ENCODE assay signal across 10 cellular contexts in the genomic region with DNA sequence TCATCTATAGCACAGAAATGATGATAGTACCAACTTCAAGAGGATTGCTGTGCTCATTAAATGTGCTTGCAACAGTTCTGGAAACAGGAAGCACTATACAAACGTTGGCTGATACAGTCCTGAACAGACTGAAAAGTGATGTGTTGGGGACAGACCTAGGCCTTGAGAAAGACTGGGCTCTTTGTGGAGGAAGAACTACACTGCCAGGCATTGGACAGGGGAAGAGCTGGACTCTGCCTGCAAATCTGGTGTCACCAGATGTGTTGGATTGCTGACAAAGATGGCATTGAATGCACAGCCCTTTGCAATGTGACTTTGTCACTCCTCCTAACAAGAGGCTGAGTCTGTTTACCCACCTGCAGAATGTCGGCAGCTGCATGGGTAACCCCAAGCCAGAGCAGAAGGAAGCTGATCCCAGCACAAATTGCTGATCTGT. TPM values are rescaled to one million over a fixed set of nuclear protein-coding genes. Genes with fewer than 3 reads are reported as not detected.
DNase-seq lines count a peak whose midpoint lies in the region; ATAC-seq, FAIRE-seq and TF ChIP-seq lines count a peak whose summit lies in the region.
"Had no signal": no experiment of that assay in that cellular context is flagged by ENCODE, and none has a peak within 500 bp of the region (broad histone marks: within the 10 kb centered on the region; RNA-seq: fewer than 3 reads in every experiment).

No MANE protein-coding gene starts in this region.

- no peak for TF ChIP-seq EP300 in GM12878 (IDR thresholded peaks at IDR 0.05; ENCODE audit: borderline replicate concordance in 1 of 2, control insufficient read depth in 1 of 2, low read depth in 2 of 2, low read length in 2 of 2)

- ATAC-seq in GM12878 = peak; percentile 62
- peak; percentile 47 for ATAC-seq in mucosa of descending colon
- no peak for ATAC-seq in GM21423 (IDR thresholded peaks at IDR 0.05; ENCODE audit: unreplicated experiment)
- ATAC-seq in HG02759 (IDR thresholded peaks at IDR 0.05; ENCODE audit: unreplicated experiment) = no peak
- ATAC-seq: HCT116 had no signal

- H3K27me3 ChIP-seq in GM12878 (replicated peaks in 1 of 2; ENCODE audit: control insufficient read depth in 2 of 2, insufficient read depth in 2 of 2, low read length in 1 of 2) = no peaks in the 10 kb centered on the region

- H3K4me2 ChIP-seq in GM12878 (ENCODE audit: control insufficient read depth, insufficient read depth) = no peak overlapping the region

- H3K36me3 ChIP-seq in GM12878 (ENCODE audit: control insufficient read depth in 2 of 2, insufficient read depth in 2 of 2, low read length in 1 of 2) (no peaks in the 10 kb centered on the region), mucosa of descending colon (ENCODE audit: low read depth) (no peaks in the 10 kb centered on the region)

- H3K27ac ChIP-seq in GM12878 (ENCODE audit: control insufficient read depth, insufficient read depth) = no peak overlapping the region

- FAIRE-seq in GM12878 (lab: Jason Lieb, UNC) = no peak
- FAIRE-seq: kidney had no signal

- RAD21 ChIA-PET in GM12878 (lab: Charles Lee; ENCODE audit: unreplicated experiment) = interaction anchor here (0.9 to 2.5 kb wide), 5 partner anchors 19 to 70 kb away, joined by 3 to 9 read pairs (median 5); no protein-coding TSS in a partner anchor

- peak; percentile 58 for DNase-seq in DMS153 treated with DMSO at 0.1 percent for 48 hours (lab: John Stamatoyannopoulos, UW; ENCODE audit: unreplicated experiment)
- DNase-seq in NCI-H2029 treated with DMSO at 0.1 percent for 48 hours (lab: John Stamatoyannopoulos, UW) = peak; percentile 35
- DNase-seq in GM12878 (ENCODE audit: low read depth, low spot score) = no peak
- DNase-seq in mucosa of descending colon = no peak
- DNase-seq in hepatic stellate cell (ENCODE audit: low spot score) = no peak
- no peak for DNase-seq in activated naive CD4-positive, alpha-beta T cell treated with anti-CD3 and anti-CD28 coated beads, Interleukin-2, amount 50 U/mL, for 16 hours
- DNase-seq: kidney had no signal

- POLR2A ChIA-PET in GM12878 (lab: Charles Lee) = interaction anchor here (0.6 to 1.0 kb wide), 5 partner anchors 10 to 331 kb away, joined by 3 to 5 read pairs (median 4); no protein-coding TSS in a partner anchor

- 9% methylated on average over 2 of the region's 2 CpGs for WGBS in GM12878 (ENCODE audit: insufficient coverage, insufficient replicate concordance, low lambda C conversion rate, missing lambda C conversion rate)

- H3K4me3 ChIP-seq in GM12878 (no peak overlapping the region), mucosa of descending colon (no peak overlapping the region)

- TF ChIP-seq POLR2A in GM12878 (IDR thresholded peaks at IDR 0.05; ENCODE audit: low read depth, low read length) = no peak

- intact Hi-C loops in GM12878 (cut with micrococcal nuclease; ENCODE audit: unreplicated experiment) = no loop called here
- intact Hi-C loops in mucosa of descending colon (cut with DNase I, micrococcal nuclease) = no loop called here

- SMC1A ChIA-PET in GM12878 (lab: Charles Lee; ENCODE audit: uncharacterized antibody, unreplicated experiment) = interaction anchor here (0.7 to 2.1 kb wide), 8 partner anchors 10 to 240 kb away, joined by 3 to 8 read pairs (median 4); no protein-coding TSS in a partner anchor

- TF ChIP-seq CTCF in GM12878 (IDR thresholded peaks at IDR 0.05 in 2 of 3, conservative IDR thresholded peaks at IDR 0.05 in 1 of 3; ENCODE audit: control insufficient read depth in 2 of 3, extremely low read depth in 1 of 3, insufficient read depth in 1 of 3, low read depth in 3 of 3, low read length in 3 of 3) (no peak), mucosa of descending colon (IDR thresholded peaks at IDR 0.05) (no peak)

- H3K9me3 ChIP-seq in GM12878 (replicated peaks; ENCODE audit: control insufficient read depth, insufficient read depth, low read length) = no peaks in the 10 kb centered on the region
- H3K9me3 ChIP-seq in mucosa of descending colon = no peaks in the 10 kb centered on the region

- no peak overlapping the region for H2AFZ ChIP-seq in GM12878 (ENCODE audit: control insufficient read depth, low read depth, low read length)

- no peaks in the 10 kb centered on the region for H3K79me2 ChIP-seq in GM12878 (ENCODE audit: control insufficient read depth, insufficient read depth, low read length)

- BruUV-seq in GM12878 (replicated peaks; lab: Mats Ljungman, UMichigan) = no TSS peak

- CTCF ChIA-PET in GM12878 (lab: Yijun Ruan, JAX) = interaction anchor here (0.6 to 3.2 kb wide), 11 partner anchors 8 to 283 kb away, joined by 3 to 14 read pairs (median 4); no protein-coding TSS in a partner anchor

- TF ChIP-seq RAD21 in GM12878 (IDR thresholded peaks at IDR 0.05; ENCODE audit: insufficient read depth, low read depth, low read length) = no peak

- no peak overlapping the region for H3K9ac ChIP-seq in GM12878 (ENCODE audit: control insufficient read depth, insufficient read depth, low read length)

- in situ Hi-C loops in GM12878 (cut with MboI) = no loop called here

- H4K20me1 ChIP-seq in GM12878 (ENCODE audit: control insufficient read depth, insufficient read depth) = no peaks in the 10 kb centered on the region

- H3K4me1 ChIP-seq in GM12878 (ENCODE audit: control insufficient read depth, insufficient read depth, low read length) (no peaks in the 10 kb centered on the region), mucosa of descending colon (ENCODE audit: low read depth) (no peaks in the 10 kb centered on the region)

TF ChIP-seq in GM12878, 131 proteins besides CTCF, POLR2A, EP300 and RAD21 (continues in another document):
- TF ChIP-seq CHD4 (IDR thresholded peaks at IDR 0.05) (no peak), RCOR1 (conservative IDR thresholded peaks at IDR 0.05; ENCODE audit: low read depth, low read length) (no peak), JUNB (IDR thresholded peaks at IDR 0.05) (no peak)

RNA-seq across cellular contexts. Expression of a gene that starts 12.4 kb away (rescaled TPM):
- not detected in 2 replicates for total RNA-seq in GM12878 (2013; cell fraction: nucleolus; rRNA removed)
- total RNA-seq in GM12878 (2014; rRNA removed) (0.23 TPM in 1 of 2 replicates, not detected in the other), GM12878 (2014; rRNA removed; fragmentation: Illumina TruSeq; extraction: Trizol) (not detected in 2 replicates), GM12878 (2021) (0.13 and 0.41 TPM in 2 replicates), mucosa of descending colon (10 to 100 TPM in 1 of 3 donors, 1 to 10 TPM in 2; 3.7 to 11.1 (median 4.3) TPM)
- polyA plus RNA-seq in GM12878 (2011; ENCODE audit: low read depth) = 0.12 TPM
- polyA plus RNA-seq in GM12878 (2011; rRNA removed) (0.08 and 0.17 TPM in 2 replicates), GM12878 (2014; fragmentation: Illumina TruSeq; extraction: Trizol) (not detected in 2 replicates), GM12878 (2014; fragmentation: Nextera tagmentation; extraction: Ambion mirVana) (not detected), GM12878 (2014; rRNA removed) (0.18 TPM in 1 of 2 replicates, not detected in the other), GM12878 (2016; fragmentation: Nextera tagmentation; extraction: Ambion mirVana) (under 1 TPM in 1 of 2 experiments, not detected in 1; 0.24 TPM)
- 0.06 and 0.12 TPM in 2 replicates for polyA plus RNA-seq in GM12878 (2011; cell fraction: cytosol; rRNA removed)
- 0.15 and 1.2 TPM in 2 replicates for polyA plus RNA-seq in GM12878 (2011; cell fraction: nucleus; rRNA removed)
- polyA plus RNA-seq in GM12878 (2012) = 0.28 TPM in 1 of 2 replicates, not detected in the other
- polyA minus RNA-seq in GM12878 (2011; rRNA and poly(A)+ RNA removed) = not detected in 2 replicates
- not detected in 2 replicates for polyA minus RNA-seq in GM12878 (2011; cell fraction: cytosol; rRNA and poly(A)+ RNA removed)
- not detected in 2 replicates for polyA minus RNA-seq in GM12878 (2011; cell fraction: nucleus; rRNA and poly(A)+ RNA removed)

RNA-seq across cellular contexts. Expression of a gene that starts 45.5 kb away (rescaled TPM):
- total RNA-seq in GM12878 (2013; cell fraction: nucleolus; rRNA removed) = not detected in 2 replicates
- not detected in 2 replicates for total RNA-seq in GM12878 (2014; rRNA removed)
- not detected in 2 replicates for total RNA-seq in GM12878 (2014; rRNA removed; fragmentation: Illumina TruSeq; extraction: Trizol)
- total RNA-seq in GM12878 (2021) = 0.08 and 0.29 TPM in 2 replicates
- not detected for polyA plus RNA-seq in GM12878 (2011; ENCODE audit: low read depth)
- not detected in 2 replicates for polyA plus RNA-seq in GM12878 (2011; rRNA removed)
- polyA plus RNA-seq in GM12878 (2011; cell fraction: cytosol; rRNA removed) = not detected in 2 replicates
- polyA plus RNA-seq in GM12878 (2011; cell fraction: nucleus; rRNA removed) = not detected in 2 replicates
- polyA plus RNA-seq in GM12878 (2012) = not detected in 2 replicates
- not detected in 2 replicates for polyA plus RNA-seq in GM12878 (2014; fragmentation: Illumina TruSeq; extraction: Trizol)
- polyA plus RNA-seq in GM12878 (2014; fragmentation: Nextera tagmentation; extraction: Ambion mirVana) = not detected
- polyA plus RNA-seq in GM12878 (2014; rRNA removed) = not detected in 2 replicates
- not detected for polyA plus RNA-seq in GM12878 (2016; fragmentation: Nextera tagmentation; extraction: Ambion mirVana)
- not detected in 2 replicates for polyA minus RNA-seq in GM12878 (2011; rRNA and poly(A)+ RNA removed)
- not detected in 2 replicates for polyA minus RNA-seq in GM12878 (2011; cell fraction: cytosol; rRNA and poly(A)+ RNA removed)
- polyA minus RNA-seq in GM12878 (2011; cell fraction: nucleus; rRNA and poly(A)+ RNA removed) = not detected in 2 replicates
- total RNA-seq in mucosa of descending colon = 100 to 1,000 TPM in 2 of 3 donors, 10 to 100 TPM in 1; 90.2 to 363 (median 336) TPM

RNA-seq across cellular contexts. Expression of a gene that starts 58.2 kb away (rescaled TPM):
- 2.4 TPM in 2 replicates for total RNA-seq in GM12878 (2013; cell fraction: nucleolus; rRNA removed)
- total RNA-seq in GM12878 (2014; rRNA removed) = 0.44 TPM in 1 of 2 replicates, not detected in the other
- 0.18 TPM in 1 of 2 replicates, not detected in the other for total RNA-seq in GM12878 (2014; rRNA removed; fragmentation: Illumina TruSeq; extraction: Trizol)
- total RNA-seq in GM12878 (2021) = 0.37 and 0.95 TPM in 2 replicates
- polyA plus RNA-seq in GM12878 (2011; ENCODE audit: low read depth) = not detected
- polyA plus RNA-seq in GM12878 (2011; rRNA removed) = 0.22 and 0.49 TPM in 2 replicates
- polyA plus RNA-seq in GM12878 (2011; cell fraction: cytosol; rRNA removed) = 0.24 and 0.48 TPM in 2 replicates
- polyA plus RNA-seq in GM12878 (2011; cell fraction: nucleus; rRNA removed) = 0.50 and 1.4 TPM in 2 replicates
- polyA plus RNA-seq in GM12878 (2012) = 0.45 TPM in 1 of 2 replicates, not detected in the other
- not detected in 2 replicates for polyA plus RNA-seq in GM12878 (2014; fragmentation: Illumina TruSeq; extraction: Trizol)
- polyA plus RNA-seq in GM12878 (2014; fragmentation: Nextera tagmentation; extraction: Ambion mirVana) = under 1 TPM in 1 of 2 experiments, not detected in 1; 0.31 TPM
- polyA plus RNA-seq in GM12878 (2014; rRNA removed) = 0.51 TPM in 1 of 2 replicates, not detected in the other
- polyA plus RNA-seq in GM12878 (2016; fragmentation: Nextera tagmentation; extraction: Ambion mirVana) = under 1 TPM; 0.37 to 0.55 TPM
- polyA minus RNA-seq in GM12878 (2011; rRNA and poly(A)+ RNA removed) = not detected in 2 replicates
- not detected in 2 replicates for polyA minus RNA-seq in GM12878 (2011; cell fraction: cytosol; rRNA and poly(A)+ RNA removed)
- polyA minus RNA-seq in GM12878 (2011; cell fraction: nucleus; rRNA and poly(A)+ RNA removed) = not detected in 2 replicates
- 1 to 10 TPM; 1.0 to 4.8 (median 1.6) TPM for total RNA-seq in mucosa of descending colon

Comparison
In these comparisons a context has a peak if more than half of its experiments do, and no peak if none do; other contexts are left out.
1. DNase-seq: peak in DMS153 treated with DMSO at 0.1 percent for 48 hours (single experiment) and NCI-H2029 treated with DMSO at 0.1 percent for 48 hours (single experiment); none in GM12878 (single experiment), mucosa of descending colon (0 of 3), hepatic stellate cell (single experiment) and activated naive CD4-positive, alpha-beta T cell treated with anti-CD3 and anti-CD28 coated beads, Interleukin-2, amount 50 U/mL, for 16 hours (single experiment).
2. ATAC-seq: peak in GM12878 (single experiment) and mucosa of descending colon (single experiment); none in GM21423 (single experiment) and HG02759 (single experiment).
3. RNA of a gene that starts 45.5 kb away (total RNA-seq): 90.2 to 363 TPM in mucosa of descending colon; 0.08 to 0.29 TPM in GM12878; every median in the first group is over 10 times any median in the second.